Comparison of ENCODE assay signal across 11 cellular contexts in genomic region chr9:89532478-89532877, GRCh38. TPM values are rescaled to one million over a fixed set of nuclear protein-coding genes. Genes with fewer than 3 reads are reported as not detected.
DNase-seq lines count a peak whose midpoint lies in the region; ATAC-seq and TF ChIP-seq lines count a peak whose summit lies in the region.
"Had no signal": no experiment of that assay in that cellular context is flagged by ENCODE, and none has a peak within 500 bp of the region (broad histone marks: within the 10 kb centered on the region; RNA-seq: fewer than 3 reads in every experiment).

No MANE protein-coding gene starts in this region.

- H3K4me3 ChIP-seq in SK-N-SH (ENCODE audit: low read depth in 2 of 2, low read length in 1 of 2) = no peak overlapping the region
- H3K4me3 ChIP-seq: A549, thyroid gland had no signal

- H3K27ac ChIP-seq in SK-N-SH (ENCODE audit: low read depth in 2 of 2, low read length in 1 of 2) = no peak overlapping the region
- H3K27ac ChIP-seq: A549, thyroid gland had no signal

- H3K27ac Mint-ChIP-seq in activated CD8-positive, alpha-beta memory T cell treated with anti-CD3 and anti-CD28 coated beads, Interleukin-2, amount 10 ng/mL, durations not matched to agents 7 days and 5 days = peak overlapping the region; percentile 44
- peak overlapping the region; percentile 47 for H3K27ac Mint-ChIP-seq in activated T-cell treated with anti-CD3 and anti-CD28 coated beads, Interleukin-2, amount 50 U/mL, for 72 hours
- peak overlapping the region; percentile 87 for H3K27ac Mint-ChIP-seq in stimulated activated naive CD8-positive, alpha-beta T cell treated with anti-CD3 and anti-CD28 coated beads, Interleukin-15, Interleukin-2, amounts not matched to agents 100 ng/mL and 50 ng/mL, for 24 hours

- H2AFZ ChIP-seq in SK-N-SH (ENCODE audit: low read depth) = no peak overlapping the region

- H4K20me1 ChIP-seq in SK-N-SH (ENCODE audit: insufficient read depth) = no peaks in the 10 kb centered on the region

- H3K36me3 ChIP-seq in SK-N-SH (replicated peaks in 1 of 2; ENCODE audit: control insufficient read depth in 1 of 2, insufficient read depth in 2 of 2, low read length in 1 of 2) = no peaks in the 10 kb centered on the region
- H3K36me3 ChIP-seq: thyroid gland had no signal

- no peak for TF ChIP-seq EP300 in SK-N-SH (IDR thresholded peaks at IDR 0.05; ENCODE audit: borderline replicate concordance in 1 of 2, low read depth in 1 of 2, low read length in 1 of 2)

- H3K79me2 ChIP-seq in SK-N-SH (ENCODE audit: insufficient read depth) = no peaks in the 10 kb centered on the region

- no peak overlapping the region for H3K9ac ChIP-seq in SK-N-SH

- no peaks in the 10 kb centered on the region for H3F3A ChIP-seq in SK-N-SH (replicated peaks; ENCODE audit: insufficient read depth)

- H3K4me2 ChIP-seq in SK-N-SH = no peak overlapping the region
- H3K4me2 ChIP-seq: A549 had no signal

- DNase-seq in activated CD8-positive, alpha-beta memory T cell treated with anti-CD3 and anti-CD28 coated beads, Interleukin-2, amount 10 ng/mL, durations not matched to agents 7 days and 5 days = no peak
- no peak for DNase-seq in activated CD8-positive, alpha-beta memory T cell treated with anti-CD3 and anti-CD28 coated beads, Interleukin-2, amount 50 U/mL, for 48 hours
- DNase-seq in activated T-cell treated with anti-CD3 and anti-CD28 coated beads, Interleukin-2, amount 50 U/mL, for 72 hours = peak; percentile 40 to 56
- DNase-seq in medulla oblongata (ENCODE audit: extremely low spot score) (peak; percentile 42), SK-N-SH (no peak), DMS53 treated with DMSO at 0.1 percent for 48 hours (lab: John Stamatoyannopoulos, UW; ENCODE audit: unreplicated experiment) (no peak)
- DNase-seq: SW 1271, thyroid gland had no signal

- peaks cover 0 to 34% of the 10 kb centered on the region in 2 experiments; a peak in 1 of 4 replicates for H3K4me1 ChIP-seq in SK-N-SH (ENCODE audit: control insufficient read depth in 1 of 2, insufficient read depth in 2 of 2, low read depth in 1 of 2, low read length in 1 of 2)
- H3K4me1 ChIP-seq: thyroid gland had no signal

- no peaks in the 10 kb centered on the region for H3K27me3 ChIP-seq in SK-N-SH (ENCODE audit: insufficient read depth)
- H3K27me3 ChIP-seq: thyroid gland had no signal

- ATAC-seq in activated CD8-positive, alpha-beta memory T cell treated with anti-CD3 and anti-CD28 coated beads, Interleukin-2, amount 10 ng/mL, durations not matched to agents 7 days and 5 days = no peak
- ATAC-seq in activated T-cell treated with anti-CD3 and anti-CD28 coated beads, Interleukin-2, amount 50 U/mL, for 72 hours (replicated peaks in 1 of 2) = peak; percentile 54 to 69
- no peak for ATAC-seq in GM21381 (IDR thresholded peaks at IDR 0.05; ENCODE audit: unreplicated experiment)
- ATAC-seq: A549 had no signal

- CTCF ChIA-PET in activated CD8-positive, alpha-beta memory T cell treated with anti-CD3 and anti-CD28 coated beads, Interleukin-2, amount 10 ng/mL, durations not matched to agents 7 days and 5 days (lab: Charles Lee) = interaction anchor here (0.9 to 6.8 kb wide), 4 partner anchors 9 to 126 kb away, joined by 3 to 38 read pairs (median 8); no protein-coding TSS in a partner anchor
- CTCF ChIA-PET in SK-N-SH (lab: Yijun Ruan, JAX) = interaction anchor here (0.7 kb wide), 1 partner anchor 17 kb away, joined by 3 read pairs; no protein-coding TSS in a partner anchor

- peaks cover 10% of the 10 kb centered on the region for H3K36me3 Mint-ChIP-seq in activated CD8-positive, alpha-beta memory T cell treated with anti-CD3 and anti-CD28 coated beads, Interleukin-2, amount 10 ng/mL, durations not matched to agents 7 days and 5 days
- peaks cover 2 to 6% of the 10 kb centered on the region in 2 donors for H3K36me3 Mint-ChIP-seq in activated T-cell treated with anti-CD3 and anti-CD28 coated beads, Interleukin-2, amount 50 U/mL, for 72 hours (ENCODE audit: insufficient read depth in 2 of 2)
- no peaks in the 10 kb centered on the region for H3K36me3 Mint-ChIP-seq in stimulated activated naive CD8-positive, alpha-beta T cell treated with anti-CD3 and anti-CD28 coated beads, Interleukin-15, Interleukin-2, amounts not matched to agents 100 ng/mL and 50 ng/mL, for 24 hours (ENCODE audit: low read depth)

- no peak overlapping the region for H3K4me3 Mint-ChIP-seq in activated CD8-positive, alpha-beta memory T cell treated with anti-CD3 and anti-CD28 coated beads, Interleukin-2, amount 10 ng/mL, durations not matched to agents 7 days and 5 days
- H3K4me3 Mint-ChIP-seq in activated T-cell treated with anti-CD3 and anti-CD28 coated beads, Interleukin-2, amount 50 U/mL, for 72 hours = peak overlapping the region in 1 of 2 donors; percentile 7
- no peak overlapping the region for H3K4me3 Mint-ChIP-seq in stimulated activated naive CD8-positive, alpha-beta T cell treated with anti-CD3 and anti-CD28 coated beads, Interleukin-15, Interleukin-2, amounts not matched to agents 100 ng/mL and 50 ng/mL, for 24 hours

- H3K9me2 ChIP-seq in SK-N-SH = no peaks in the 10 kb centered on the region

- no peaks in the 10 kb centered on the region for H3K9me3 ChIP-seq in SK-N-SH
- H3K9me3 ChIP-seq: A549, thyroid gland had no signal

- POLR2A ChIA-PET in SK-N-SH (lab: Yijun Ruan, JAX) = interaction anchor here (0.7 kb wide), 1 partner anchor 12 kb away, joined by 3 read pairs; no protein-coding TSS in a partner anchor

- H3K9me3 Mint-ChIP-seq in activated CD8-positive, alpha-beta memory T cell treated with anti-CD3 and anti-CD28 coated beads, Interleukin-2, amount 10 ng/mL, durations not matched to agents 7 days and 5 days (ENCODE audit: low read depth) = peaks cover 4% of the 10 kb centered on the region
- peaks cover 0 to 5% of the 10 kb centered on the region in 2 donors for H3K9me3 Mint-ChIP-seq in activated T-cell treated with anti-CD3 and anti-CD28 coated beads, Interleukin-2, amount 50 U/mL, for 72 hours
- H3K9me3 Mint-ChIP-seq in stimulated activated naive CD8-positive, alpha-beta T cell treated with anti-CD3 and anti-CD28 coated beads, Interleukin-15, Interleukin-2, amounts not matched to agents 100 ng/mL and 50 ng/mL, for 24 hours = no peaks in the 10 kb centered on the region

- H3K4me1 Mint-ChIP-seq in activated CD8-positive, alpha-beta memory T cell treated with anti-CD3 and anti-CD28 coated beads, Interleukin-2, amount 10 ng/mL, durations not matched to agents 7 days and 5 days = peaks cover 90% of the 10 kb centered on the region
- peaks cover 94% of the 10 kb centered on the region for H3K4me1 Mint-ChIP-seq in activated T-cell treated with anti-CD3 and anti-CD28 coated beads, Interleukin-2, amount 50 U/mL, for 72 hours (ENCODE audit: low read depth)
- H3K4me1 Mint-ChIP-seq in stimulated activated naive CD8-positive, alpha-beta T cell treated with anti-CD3 and anti-CD28 coated beads, Interleukin-15, Interleukin-2, amounts not matched to agents 100 ng/mL and 50 ng/mL, for 24 hours (ENCODE audit: low read depth) = peaks cover 97% of the 10 kb centered on the region

- 67% methylated on average over 3 of the region's 4 CpGs for WGBS in SK-N-SH (ENCODE audit: low lambda C conversion rate)

- H3K27me3 Mint-ChIP-seq in activated CD8-positive, alpha-beta memory T cell treated with anti-CD3 and anti-CD28 coated beads, Interleukin-2, amount 10 ng/mL, durations not matched to agents 7 days and 5 days = no peaks in the 10 kb centered on the region
- no peaks in the 10 kb centered on the region for H3K27me3 Mint-ChIP-seq in activated T-cell treated with anti-CD3 and anti-CD28 coated beads, Interleukin-2, amount 50 U/mL, for 72 hours (ENCODE audit: low read depth)
- H3K27me3 Mint-ChIP-seq in stimulated activated naive CD8-positive, alpha-beta T cell treated with anti-CD3 and anti-CD28 coated beads, Interleukin-15, Interleukin-2, amounts not matched to agents 100 ng/mL and 50 ng/mL, for 24 hours = no peaks in the 10 kb centered on the region

- no peak for TF ChIP-seq RAD21 in SK-N-SH (IDR thresholded peaks at IDR 0.05; ENCODE audit: low read length)

- no peak for TF ChIP-seq CTCF in SK-N-SH (IDR thresholded peaks at IDR 0.05)

TF ChIP-seq in SK-N-SH, 30 proteins besides CTCF, POLR2A, EP300 and RAD21 (continues in another document):
- TF ChIP-seq NFIC (IDR thresholded peaks at IDR 0.05; ENCODE audit: borderline replicate concordance) (no peak), GABPA (IDR thresholded peaks at IDR 0.05; ENCODE audit: low read depth) (no peak), MEF2A (IDR thresholded peaks at IDR 0.05; ENCODE audit: borderline replicate concordance, low read depth) (no peak), USF2 (IDR thresholded peaks at IDR 0.05; ENCODE audit: borderline replicate concordance, low read depth, low read length) (no peak), JUND (IDR thresholded peaks at IDR 0.05) (no peak), MAX (IDR thresholded peaks at IDR 0.05; ENCODE audit: low read depth) (no peak), TEAD4 (IDR thresholded peaks at IDR 0.05; ENCODE audit: borderline replicate concordance, insufficient read depth) (no peak), PBX3 (IDR thresholded peaks at IDR 0.05) (no peak)

RNA-seq across cellular contexts. Expression of gene SEMA4D, which starts 34.6 kb away (rescaled TPM):
- 100 to 1,000 TPM; 408 to 525 TPM for total RNA-seq in activated CD8-positive, alpha-beta memory T cell treated with anti-CD3 and anti-CD28 coated beads, Interleukin-2, amount 10 ng/mL, durations not matched to agents 7 days and 5 days
- total RNA-seq in activated T-cell treated with anti-CD3 and anti-CD28 coated beads, Interleukin-2, amount 50 U/mL, for 72 hours = 100 to 1,000 TPM; 182 to 198 TPM
- 2.1 and 4.8 TPM in 2 replicates for polyA plus RNA-seq in SK-N-SH (2012; rRNA removed)
- 2.4 and 3.7 TPM in 2 replicates for polyA plus RNA-seq in SK-N-SH (2012; cell fraction: cytosol; rRNA removed)
- polyA plus RNA-seq in SK-N-SH (2012; cell fraction: nucleus; rRNA removed) = 12.9 and 17.9 TPM in 2 replicates

Comparison
In these comparisons a context has a peak if more than half of its experiments do, and no peak if none do; other contexts are left out.
1. ATAC-seq: peak in activated T-cell treated with anti-CD3 and anti-CD28 coated beads, Interleukin-2, amount 50 U/mL, for 72 hours (2 of 2); none in activated CD8-positive, alpha-beta memory T cell treated with anti-CD3 and anti-CD28 coated beads, Interleukin-2, amount 10 ng/mL, durations not matched to agents 7 days and 5 days (single experiment) and GM21381 (single experiment).
2. DNase-seq: peak in activated T-cell treated with anti-CD3 and anti-CD28 coated beads, Interleukin-2, amount 50 U/mL, for 72 hours (2 of 2) and medulla oblongata (single experiment); none in activated CD8-positive, alpha-beta memory T cell treated with anti-CD3 and anti-CD28 coated beads, Interleukin-2, amount 10 ng/mL, durations not matched to agents 7 days and 5 days (single experiment), activated CD8-positive, alpha-beta memory T cell treated with anti-CD3 and anti-CD28 coated beads, Interleukin-2, amount 50 U/mL, for 48 hours (single experiment), SK-N-SH (single experiment) and DMS53 treated with DMSO at 0.1 percent for 48 hours (single experiment).
3. Peak in every context shown above with its lines, with median percentiles within 50 percentile points of each other: H3K27ac Mint-ChIP-seq.